ENCODE assay signal across 8 cellular contexts in the genomic region with DNA sequence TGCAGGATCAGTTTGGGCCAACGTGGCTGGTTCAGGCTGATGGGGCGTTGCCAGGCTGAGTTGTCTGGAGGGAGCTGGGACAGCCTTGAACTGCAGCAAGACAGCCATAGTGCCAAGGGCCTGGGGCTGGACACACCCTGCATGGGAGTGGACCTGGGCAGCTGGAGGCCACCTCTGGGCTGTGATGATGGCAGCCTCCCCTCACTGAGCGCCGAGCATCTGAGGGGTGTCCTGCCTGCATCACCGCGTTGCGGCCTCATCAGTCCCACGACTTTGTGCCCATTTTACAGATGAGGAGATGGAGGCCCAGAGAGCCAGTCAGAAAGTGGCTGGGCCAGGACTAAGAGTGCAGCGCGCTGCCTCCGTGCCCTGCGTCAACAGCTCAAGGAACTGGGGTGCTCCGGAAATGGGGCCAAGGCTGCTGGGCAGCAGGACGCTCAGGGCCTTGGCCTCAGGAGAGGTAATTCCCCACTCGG. TPM values are rescaled to one million over a fixed set of nuclear protein-coding genes. Genes with fewer than 3 reads are reported as not detected.
DNase-seq lines count a peak whose midpoint lies in the region; ATAC-seq, FAIRE-seq and TF ChIP-seq lines count a peak whose summit lies in the region.

No MANE protein-coding gene starts in this region.

- H4K20me1 ChIP-seq in SK-N-SH (ENCODE audit: insufficient read depth) (no peaks in the 10 kb centered on the region), keratinocyte (ENCODE audit: control insufficient read depth, extremely low read depth, insufficient read depth, low read length) (peaks cover 12% of the 10 kb centered on the region)

- dilution Hi-C loops in keratinocyte (cut with MboI; ENCODE audit: extremely low pct_ligation_motif_present, low sequenced_read_pairs), result no loop called here

- H3K9ac ChIP-seq in SK-N-SH, result peak overlapping the region; percentile 71
- H3K9ac ChIP-seq in adipocyte (ENCODE audit: low read length), result peak overlapping the region; percentile 20
- H3K9ac ChIP-seq in keratinocyte (ENCODE audit: control insufficient read depth, extremely low read depth, insufficient read depth, low read length), result peak overlapping the region; percentile 92

- peak overlapping the region; percentile 79; the same call in 1 of the 2 replicates for H2AFZ ChIP-seq in SK-N-SH (ENCODE audit: low read depth)
- peak overlapping the region; percentile 93 for H2AFZ ChIP-seq in keratinocyte (ENCODE audit: control insufficient read depth, low read length)

- H3K27me3 ChIP-seq in SK-N-SH (ENCODE audit: insufficient read depth) (no peaks in the 10 kb centered on the region), adipocyte (replicated peaks; ENCODE audit: control insufficient read depth, insufficient read depth, low read length) (no peaks in the 10 kb centered on the region), keratinocyte (ENCODE audit: control insufficient read depth, extremely low read depth, insufficient read depth, low read length) (no peaks in the 10 kb centered on the region), stomach (no peaks in the 10 kb centered on the region)

- no peak for FAIRE-seq in keratinocyte (lab: Jason Lieb, UNC)

- peaks cover 6% of the 10 kb centered on the region for H3K9me1 ChIP-seq in keratinocyte (ENCODE audit: control insufficient read depth, extremely low read depth, insufficient read depth, low read length)

- no peaks in the 10 kb centered on the region for H3K9me2 ChIP-seq in SK-N-SH

- H3K9me3 ChIP-seq in SK-N-SH (no peaks in the 10 kb centered on the region), adipocyte (ENCODE audit: control insufficient read depth, low read length) (no peaks in the 10 kb centered on the region), keratinocyte (ENCODE audit: control insufficient read depth, low read depth, low read length) (no peaks in the 10 kb centered on the region), stomach (no peaks in the 10 kb centered on the region)

- ATAC-seq in SK-N-SH treated with all-trans-retinoic acid at 6 μM for 48 hours (no peak), GM19397 (IDR thresholded peaks at IDR 0.05; ENCODE audit: unreplicated experiment) (no peak)

- CTCF ChIA-PET in SK-N-SH (lab: Yijun Ruan, JAX), result no interaction called here

- H3K27ac ChIP-seq in SK-N-SH (ENCODE audit: low read depth in 2 of 2, low read length in 1 of 2) (no peak overlapping the region), keratinocyte (ENCODE audit: control insufficient read depth, insufficient read depth, low read length) (peak overlapping the region; percentile 36), stomach (peak overlapping the region; percentile 82 to 95 (median 94))

- H3K4me3 ChIP-seq in SK-N-SH (ENCODE audit: low read depth in 2 of 2, low read length in 1 of 2) (peak overlapping the region; percentile 59 to 60; a peak in 3 of 4 replicates), adipocyte (ENCODE audit: low read length) (peak overlapping the region; percentile 65), keratinocyte (ENCODE audit: control insufficient read depth in 2 of 3, extremely low read depth in 1 of 3, insufficient read depth in 2 of 3, low read depth in 1 of 3, low read length in 3 of 3) (peak overlapping the region; percentile 67 to 96 (median 91)), stomach (peak overlapping the region; percentile 63 to 84 (median 72))

- H3K4me1 ChIP-seq in SK-N-SH (ENCODE audit: control insufficient read depth in 1 of 2, insufficient read depth in 2 of 2, low read depth in 1 of 2, low read length in 1 of 2) (peaks cover 0 to 2% of the 10 kb centered on the region in 2 experiments; a peak in 1 of 4 replicates), adipocyte (ENCODE audit: control insufficient read depth, insufficient read depth, low read length) (peaks cover 19% of the 10 kb centered on the region), keratinocyte (ENCODE audit: control insufficient read depth, extremely low read depth, insufficient read depth, low read length) (peaks cover 17% of the 10 kb centered on the region), stomach (peaks cover 23 to 55% (median 46%) of the 10 kb centered on the region in 4 donors)

- TF ChIP-seq CTCF in SK-N-SH (IDR thresholded peaks at IDR 0.05) (no peak), keratinocyte (optimal IDR thresholded peaks at IDR 0.05 in 1 of 3, IDR thresholded peaks at IDR 0.05 in 1 of 3, conservative IDR thresholded peaks at IDR 0.05 in 1 of 3; ENCODE audit: extremely low read depth in 1 of 3, insufficient read depth in 2 of 3, low read length in 3 of 3) (no peak), stomach (IDR thresholded peaks at IDR 0.05) (no peak)

- H3K36me3 ChIP-seq in SK-N-SH (replicated peaks in 1 of 2; ENCODE audit: control insufficient read depth in 1 of 2, insufficient read depth in 2 of 2, low read length in 1 of 2), result no peaks in the 10 kb centered on the region
- no peaks in the 10 kb centered on the region for H3K36me3 ChIP-seq in adipocyte (ENCODE audit: control insufficient read depth, insufficient read depth, low read length, severe bottlenecking)
- H3K36me3 ChIP-seq in keratinocyte (ENCODE audit: control insufficient read depth in 2 of 2, extremely low read depth in 1 of 2, insufficient read depth in 2 of 2, low read length in 2 of 2), result peaks cover 6 to 7% of the 10 kb centered on the region in 2 experiments
- H3K36me3 ChIP-seq in stomach, result peaks cover 0 to 10% (median 2%) of the 10 kb centered on the region in 4 donors

- intact Hi-C loops in stomach (cut with DNase I; ENCODE audit: low total_unique reads), result no loop called here

- TF ChIP-seq EP300 in SK-N-SH (IDR thresholded peaks at IDR 0.05; ENCODE audit: borderline replicate concordance in 1 of 2, low read depth in 1 of 2, low read length in 1 of 2) (no peak), stomach (IDR thresholded peaks at IDR 0.05) (no peak)

- TF ChIP-seq POLR2A in stomach (IDR thresholded peaks at IDR 0.05), result no peak

- no peak for DNase-seq in SK-N-SH
- no peak for DNase-seq in adipocyte (ENCODE audit: low read depth)
- DNase-seq in keratinocyte (ENCODE audit: low read depth, low spot score), result no peak
- DNase-seq in stomach, result no peak
- no peak for DNase-seq in NCI-H1105 treated with DMSO at 0.1 percent for 48 hours (lab: John Stamatoyannopoulos, UW)
- DNase-seq in NCI-H146 (lab: John Stamatoyannopoulos, UW), result no peak

- POLR2A ChIA-PET in SK-N-SH (lab: Yijun Ruan, JAX), result no interaction called here

- H3F3A ChIP-seq in SK-N-SH (replicated peaks; ENCODE audit: insufficient read depth), result no peaks in the 10 kb centered on the region

- no peak for TF ChIP-seq RAD21 in SK-N-SH (IDR thresholded peaks at IDR 0.05; ENCODE audit: low read length)

- H3K4me2 ChIP-seq in SK-N-SH (peak overlapping the region; percentile 89; the same call in 1 of the 2 replicates), keratinocyte (ENCODE audit: control insufficient read depth, extremely low read depth, insufficient read depth, low read depth, low read length) (peak overlapping the region; percentile 79)

- WGBS in SK-N-SH (ENCODE audit: low lambda C conversion rate), result no CpG with 5 or more reads among the region's 15 CpGs
- 75 to 80% (median 76%) methylated on average over 14 to 15 of the region's 15 CpGs for WGBS in stomach, 5 donors

- H3K79me2 ChIP-seq in SK-N-SH (ENCODE audit: insufficient read depth), result peaks cover 27% of the 10 kb centered on the region
- H3K79me2 ChIP-seq in keratinocyte (ENCODE audit: control insufficient read depth, insufficient read depth, low read length), result peaks cover 41% of the 10 kb centered on the region

RNA-seq across cellular contexts. Expression of a gene that starts 0.6 kb away (rescaled TPM):
- 156 and 158 TPM in 2 replicates for polyA plus RNA-seq in SK-N-SH (2012; rRNA removed)
- 69.0 and 103 TPM in 2 replicates for polyA plus RNA-seq in SK-N-SH (2012; cell fraction: cytosol; rRNA removed)
- 73.0 and 98.4 TPM in 2 replicates for polyA plus RNA-seq in SK-N-SH (2012; cell fraction: nucleus; rRNA removed)
- polyA plus RNA-seq in keratinocyte, result 139 to 405 TPM (median 155 TPM) in 3 replicates
- 30.9 TPM for polyA plus RNA-seq in keratinocyte (2011; ENCODE audit: low read depth)
- polyA plus RNA-seq in keratinocyte (2011; cell fraction: cytosol; rRNA removed), result 137 and 469 TPM in 2 replicates
- 106 and 193 TPM in 2 replicates for polyA plus RNA-seq in keratinocyte (2011; cell fraction: nucleus; rRNA removed)
- polyA plus RNA-seq in keratinocyte (2012; ENCODE audit: low replicate concordance), result 172 and 342 TPM in 2 replicates
- 38.9 to 73.0 TPM (median 41.2 TPM) in 3 replicates for polyA minus RNA-seq in keratinocyte
- polyA minus RNA-seq in keratinocyte (2011; cell fraction: cytosol; rRNA and poly(A)+ RNA removed), result 432 TPM
- polyA minus RNA-seq in keratinocyte (2011; cell fraction: nucleus; rRNA and poly(A)+ RNA removed), result 74.4 and 89.7 TPM in 2 replicates
- total RNA-seq in stomach, result 100 to 1,000 TPM; 198 to 421 (median 397) TPM
- 100 to 1,000 TPM; 323 to 489 (median 362) TPM for polyA plus RNA-seq in stomach

RNA-seq across cellular contexts. Expression of a gene that starts 7.6 kb away (rescaled TPM):
- 12.0 and 13.1 TPM in 2 replicates for polyA plus RNA-seq in SK-N-SH (2012; rRNA removed)
- polyA plus RNA-seq in SK-N-SH (2012; cell fraction: cytosol; rRNA removed), result 7.7 and 10.5 TPM in 2 replicates
- polyA plus RNA-seq in SK-N-SH (2012; cell fraction: nucleus; rRNA removed), result 8.9 and 13.2 TPM in 2 replicates
- polyA plus RNA-seq in keratinocyte, result 13.9 to 17.1 TPM (median 15.6 TPM) in 3 replicates
- polyA plus RNA-seq in keratinocyte (2011; ENCODE audit: low read depth), result 4.3 TPM
- 11.1 and 18.2 TPM in 2 replicates for polyA plus RNA-seq in keratinocyte (2011; cell fraction: cytosol; rRNA removed)
- polyA plus RNA-seq in keratinocyte (2011; cell fraction: nucleus; rRNA removed), result 10.0 and 12.8 TPM in 2 replicates
- 12.3 and 16.4 TPM in 2 replicates for polyA plus RNA-seq in keratinocyte (2012; ENCODE audit: low replicate concordance)
- 7.4 to 8.9 TPM (median 8.4 TPM) in 3 replicates for polyA minus RNA-seq in keratinocyte
- polyA minus RNA-seq in keratinocyte (2011; cell fraction: cytosol; rRNA and poly(A)+ RNA removed), result 8.8 TPM
- 5.2 and 7.3 TPM in 2 replicates for polyA minus RNA-seq in keratinocyte (2011; cell fraction: nucleus; rRNA and poly(A)+ RNA removed)
- 100 to 1,000 TPM in 1 of 5 donors, 10 to 100 TPM in 3, not detected in 1; 11.7 to 197 (median 23.6) TPM for total RNA-seq in stomach
- polyA plus RNA-seq in stomach, result 10 to 100 TPM; 17.0 to 24.6 (median 17.8) TPM

RNA-seq across cellular contexts. Expression of a gene that starts 36.2 kb away (rescaled TPM):
- polyA plus RNA-seq in SK-N-SH (2012; rRNA removed) (9.3 and 11.5 TPM in 2 replicates), keratinocyte (22.1 to 30.4 TPM (median 28.0 TPM) in 3 replicates), stomach (10 to 100 TPM; 27.6 to 45.3 (median 32.7) TPM)
- 5.2 and 8.1 TPM in 2 replicates for polyA plus RNA-seq in SK-N-SH (2012; cell fraction: cytosol; rRNA removed)
- polyA plus RNA-seq in SK-N-SH (2012; cell fraction: nucleus; rRNA removed), result 10.9 and 13.7 TPM in 2 replicates
- polyA plus RNA-seq in keratinocyte (2011; ENCODE audit: low read depth), result 7.7 TPM
- 23.0 and 39.6 TPM in 2 replicates for polyA plus RNA-seq in keratinocyte (2011; cell fraction: cytosol; rRNA removed)
- polyA plus RNA-seq in keratinocyte (2011; cell fraction: nucleus; rRNA removed), result 26.5 and 38.5 TPM in 2 replicates
- 30.2 and 46.8 TPM in 2 replicates for polyA plus RNA-seq in keratinocyte (2012; ENCODE audit: low replicate concordance)
- 48.8 to 114 TPM (median 49.9 TPM) in 3 replicates for polyA minus RNA-seq in keratinocyte
- polyA minus RNA-seq in keratinocyte (2011; cell fraction: cytosol; rRNA and poly(A)+ RNA removed), result 42.0 TPM
- 18.8 and 19.5 TPM in 2 replicates for polyA minus RNA-seq in keratinocyte (2011; cell fraction: nucleus; rRNA and poly(A)+ RNA removed)
- total RNA-seq in stomach, result 10 to 100 TPM in 4 of 5 donors, 1 to 10 TPM in 1; 4.1 to 64.3 (median 18.7) TPM

RNA-seq across cellular contexts. Expression of a gene that starts 40.2 kb away (rescaled TPM):
- 0.24 and 0.66 TPM in 2 replicates for polyA plus RNA-seq in SK-N-SH (2012; rRNA removed)
- 0.18 and 0.22 TPM in 2 replicates for polyA plus RNA-seq in SK-N-SH (2012; cell fraction: cytosol; rRNA removed)
- polyA plus RNA-seq in SK-N-SH (2012; cell fraction: nucleus; rRNA removed), result 0.37 and 0.48 TPM in 2 replicates
- 2.9 to 4.6 TPM (median 4.4 TPM) in 3 replicates for polyA plus RNA-seq in keratinocyte
- 4.3 TPM for polyA plus RNA-seq in keratinocyte (2011; ENCODE audit: low read depth)
- 4.2 and 6.5 TPM in 2 replicates for polyA plus RNA-seq in keratinocyte (2011; cell fraction: cytosol; rRNA removed)
- polyA plus RNA-seq in keratinocyte (2011; cell fraction: nucleus; rRNA removed), result 4.7 and 6.8 TPM in 2 replicates
- 6.0 and 7.7 TPM in 2 replicates for polyA plus RNA-seq in keratinocyte (2012; ENCODE audit: low replicate concordance)
- 1.5 to 2.6 TPM (median 2.0 TPM) in 3 replicates for polyA minus RNA-seq in keratinocyte
- 7.3 TPM for polyA minus RNA-seq in keratinocyte (2011; cell fraction: cytosol; rRNA and poly(A)+ RNA removed)
- polyA minus RNA-seq in keratinocyte (2011; cell fraction: nucleus; rRNA and poly(A)+ RNA removed), result 1.2 and 1.8 TPM in 2 replicates
- total RNA-seq in stomach, result 10 to 100 TPM in 2 of 5 donors, 1 to 10 TPM in 1, not detected in 2; 2.3 to 29.2 (median 13.5) TPM
- 10 to 100 TPM; 12.8 to 25.5 (median 19.7) TPM for polyA plus RNA-seq in stomach

Comparison
In these comparisons a context has a peak if more than half of its experiments do, and no peak if none do; other contexts are left out.
1. H3K27ac ChIP-seq: peak in keratinocyte (single experiment) and stomach (5 of 5); none in SK-N-SH (0 of 2).
2. H3K9ac ChIP-seq: peak in every context shown above with its lines; median percentile 92 in keratinocyte; 71 in SK-N-SH; 20 in adipocyte.
3. Peak in every context shown above with its lines, with median percentiles within 50 percentile points of each other: H3K4me3 ChIP-seq.